1 cellular context compared by ENCODE assay signal in the genomic region with DNA sequence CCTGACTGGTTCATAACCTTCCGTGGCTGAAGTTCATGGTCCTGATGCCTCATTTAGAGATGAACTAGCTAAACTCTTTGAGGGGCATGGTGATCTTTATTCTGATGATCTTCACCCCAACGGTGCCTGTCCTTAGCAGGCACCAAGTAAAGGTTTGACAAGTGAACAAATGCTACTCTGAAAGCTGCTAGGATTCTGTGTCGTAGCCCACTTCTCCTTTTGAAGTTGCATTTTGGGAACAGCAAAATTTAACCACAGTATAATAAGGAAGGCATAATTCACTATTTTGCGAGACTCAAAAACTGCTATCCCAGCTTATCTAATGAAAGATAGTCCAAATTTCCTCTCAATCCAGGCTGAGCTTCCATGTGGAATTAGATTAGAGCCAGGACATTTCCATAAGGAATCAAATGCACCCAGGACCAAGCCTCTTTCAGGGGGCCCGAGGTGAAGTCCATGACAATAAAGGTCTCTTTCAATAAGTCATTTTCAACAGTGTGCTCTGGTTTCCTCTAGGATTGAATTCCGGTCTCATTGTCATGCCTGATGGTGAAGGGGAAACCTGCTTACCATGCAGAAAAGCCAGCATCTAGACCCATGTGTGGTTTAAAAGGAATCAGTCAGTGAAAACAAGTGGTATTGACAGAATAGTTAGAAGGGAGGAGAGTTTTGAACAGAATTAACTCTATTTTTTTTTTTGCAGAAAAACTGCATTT.
TF ChIP-seq lines count a peak whose summit lies in the region.

No MANE protein-coding gene starts in this region.

TF ChIP-seq in GM12878, 131 proteins besides CTCF, POLR2A, EP300 and RAD21 (continued from another document):
- TF ChIP-seq SRF (IDR thresholded peaks at IDR 0.05; ENCODE audit: low read depth in 2 of 2, low read length in 2 of 2) (no peak), LARP7 (IDR thresholded peaks at IDR 0.05) (no peak), ZBTB4 (CRISPR knock-in tag; IDR thresholded peaks at IDR 0.05) (no peak), JUNB (IDR thresholded peaks at IDR 0.05) (no peak), SUZ12 (IDR thresholded peaks at IDR 0.05; ENCODE audit: unreplicated experiment) (no peak)
- TF ChIP-seq, protein P1, sequence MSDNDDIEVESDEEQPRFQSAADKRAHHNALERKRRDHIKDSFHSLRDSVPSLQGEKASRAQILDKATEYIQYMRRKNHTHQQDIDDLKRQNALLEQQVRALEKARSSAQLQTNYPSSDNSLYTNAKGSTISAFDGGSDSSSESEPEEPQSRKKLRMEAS (IDR thresholded peaks at IDR 0.05; ENCODE audit: low read depth, low read length), result no peak
- TF ChIP-seq, protein P2, sequence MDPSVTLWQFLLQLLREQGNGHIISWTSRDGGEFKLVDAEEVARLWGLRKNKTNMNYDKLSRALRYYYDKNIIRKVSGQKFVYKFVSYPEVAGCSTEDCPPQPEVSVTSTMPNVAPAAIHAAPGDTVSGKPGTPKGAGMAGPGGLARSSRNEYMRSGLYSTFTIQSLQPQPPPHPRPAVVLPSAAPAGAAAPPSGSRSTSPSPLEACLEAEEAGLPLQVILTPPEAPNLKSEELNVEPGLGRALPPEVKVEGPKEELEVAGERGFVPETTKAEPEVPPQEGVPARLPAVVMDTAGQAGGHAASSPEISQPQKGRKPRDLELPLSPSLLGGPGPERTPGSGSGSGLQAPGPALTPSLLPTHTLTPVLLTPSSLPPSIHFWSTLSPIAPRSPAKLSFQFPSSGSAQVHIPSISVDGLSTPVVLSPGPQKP (IDR thresholded peaks at IDR 0.05; ENCODE audit: low read depth, low read length), result no peak
